In genomic region chr13:71610876-71611275, GRCh38 we compare ENCODE assay signal across 1 cellular context.
TF ChIP-seq lines count a peak whose summit lies in the region.

No MANE protein-coding gene starts in this region.

TF ChIP-seq in HEK293, 187 proteins besides CTCF, POLR2A, EP300 and RAD21 (continued from another document):
- TF ChIP-seq ZBTB44 (tag by site-specific recombination; IDR thresholded peaks at IDR 0.05): peak; percentile 90
- peak; percentile 40; the same call in 1 of the 2 replicates for TF ChIP-seq ZSCAN30 (tag by site-specific recombination; IDR thresholded peaks at IDR 0.05)
- TF ChIP-seq BCL11A (tag by site-specific recombination; IDR thresholded peaks at IDR 0.05; ENCODE audit: low read depth): no peak
- TF ChIP-seq PRDM1 (tag by site-specific recombination; IDR thresholded peaks at IDR 0.05): peak; percentile 79
- peak; percentile 38; the same call in 1 of the 2 replicates for TF ChIP-seq ZEB2 (tag by site-specific recombination; IDR thresholded peaks at IDR 0.05)
TF ChIP-seq in HEK293: peak in this region for 16.
